Comparison of ENCODE assay signal across 28 cellular contexts in genomic region chr14:104146651-104147345, GRCh38. TPM values are rescaled to one million over a fixed set of nuclear protein-coding genes. Genes with fewer than 3 reads are reported as not detected.
DNase-seq lines count a peak whose midpoint lies in the region; ATAC-seq and TF ChIP-seq lines count a peak whose summit lies in the region.
"Had no signal": no experiment of that assay in that cellular context is flagged by ENCODE, and none has a peak within 500 bp of the region (broad histone marks: within the 10 kb centered on the region; RNA-seq: fewer than 3 reads in every experiment).

No MANE protein-coding gene starts in this region.

- H3K36me3 ChIP-seq in left ventricle myocardium inferior (no peaks in the 10 kb centered on the region), upper lobe of right lung (no peaks in the 10 kb centered on the region)
- H3K36me3 ChIP-seq: ascending aorta, cardiac muscle cell, gastrocnemius medialis had no signal

- TF ChIP-seq CTCF in natural killer cell (IDR thresholded peaks at IDR 0.05) (no peak), left ventricle myocardium inferior (IDR thresholded peaks at IDR 0.05; ENCODE audit: borderline replicate concordance) (no peak), nephron progenitor cell (IDR thresholded peaks at IDR 0.05) (no peak), upper lobe of right lung (IDR thresholded peaks at IDR 0.05) (no peak), endothelial cell (IDR thresholded peaks at IDR 0.05; ENCODE audit: unreplicated experiment) (no peak)

- H3K27ac Mint-ChIP-seq in natural killer cell treated with Interleukin-12 subunit alpha and Interleukin-12 subunit beta and Interleukin-15 and Interleukin-18, amount 100 ng/mL, for 72 hours, result no peak overlapping the region
- no peak overlapping the region for H3K27ac Mint-ChIP-seq in natural killer cell
- no peak overlapping the region for H3K27ac Mint-ChIP-seq in nephron progenitor cell
- no peak overlapping the region for H3K27ac Mint-ChIP-seq in endothelial cell (ENCODE audit: unreplicated experiment)
- H3K27ac Mint-ChIP-seq: activated naive CD8-positive, alpha-beta T cell; activated T-helper 1 cell treated with anti-CD3 and anti-CD28 coated beads, Interleukin-12 subunit alpha, Interleukin-12 subunit beta, Interleukin-2, Interleukin-4 antibody, amounts not matched to agents 30 ng/mL and 10 ng/mL and 1 ng/mL, durations not matched to agents 14 hours and 24 hours and 36 hours; IgD-negative memory B cell; stimulated activated effector memory CD8-positive, alpha-beta T cell treated with anti-CD3 and anti-CD28 coated beads, Interleukin-12 subunit alpha, Interleukin-12 subunit beta, amount 100 ng/mL, for 72 hours had no signal

- no peak for ATAC-seq in natural killer cell treated with Interleukin-12 subunit alpha and Interleukin-12 subunit beta and Interleukin-15 and Interleukin-18, amount 100 ng/mL, for 72 hours
- ATAC-seq in natural killer cell (no peak), upper lobe of right lung (no peak)
- ATAC-seq: gastrocnemius medialis; stimulated activated effector memory CD8-positive, alpha-beta T cell treated with anti-CD3 and anti-CD28 coated beads, Interleukin-12 subunit alpha, Interleukin-12 subunit beta, amount 100 ng/mL, for 72 hours had no signal

- intact Hi-C loops in natural killer cell (cut with micrococcal nuclease) (no loop called here), left ventricle myocardium inferior (cut with micrococcal nuclease) (no loop called here), upper lobe of right lung (cut with DNase I) (no loop called here)

- no peaks in the 10 kb centered on the region for H3K9me3 Mint-ChIP-seq in natural killer cell treated with Interleukin-12 subunit alpha and Interleukin-12 subunit beta and Interleukin-15 and Interleukin-18, amount 100 ng/mL, for 72 hours
- no peaks in the 10 kb centered on the region for H3K9me3 Mint-ChIP-seq in natural killer cell
- no peaks in the 10 kb centered on the region for H3K9me3 Mint-ChIP-seq in nephron progenitor cell
- H3K9me3 Mint-ChIP-seq in endothelial cell (ENCODE audit: unreplicated experiment), result no peaks in the 10 kb centered on the region
- H3K9me3 Mint-ChIP-seq: activated T-helper 1 cell treated with anti-CD3 and anti-CD28 coated beads, Interleukin-12 subunit alpha, Interleukin-12 subunit beta, Interleukin-2, Interleukin-4 antibody, amounts not matched to agents 30 ng/mL and 10 ng/mL and 1 ng/mL, durations not matched to agents 14 hours and 24 hours and 36 hours; IgD-negative memory B cell; stimulated activated effector memory CD8-positive, alpha-beta T cell treated with anti-CD3 and anti-CD28 coated beads, Interleukin-12 subunit alpha, Interleukin-12 subunit beta, amount 100 ng/mL, for 72 hours had no signal

- H3K4me3 ChIP-seq in left ventricle myocardium inferior (no peak overlapping the region), upper lobe of right lung (no peak overlapping the region)
- H3K4me3 ChIP-seq: ascending aorta, cardiac muscle cell, gastrocnemius medialis, lung had no signal

- peak; percentile 60 for DNase-seq in natural killer cell treated with Interleukin-12 subunit alpha and Interleukin-12 subunit beta and Interleukin-15 and Interleukin-18, amount 100 ng/mL, for 72 hours (ENCODE audit: low spot score)
- DNase-seq in natural killer cell (no peak), left ventricle myocardium inferior (peak; percentile 13), nephron progenitor cell (peak; percentile 5), upper lobe of right lung (peak; percentile 57), Kasumi-1 (lab: John Stamatoyannopoulos, UW) (no peak), endothelial cell (ENCODE audit: low spot score) (no peak), germinal center (ENCODE audit: low spot score) (no peak)
- DNase-seq: ACHN; activated CD4-positive, alpha-beta T cell treated with anti-CD3 and anti-CD28 coated beads, Interleukin-2, amount 50 U/mL, for 48 hours; DMS53; gastrocnemius medialis; NCI-H1092; NCI-H187; NCI-H2171 treated with DMSO at 0.1 percent for 48 hours; NCI-H526 treated with DMSO at 0.1 percent for 48 hours; SIG-M5; stimulated activated CD4-positive, alpha-beta T cell treated with anti-CD3 and anti-CD28 coated beads, Interleukin-4, amount 100 ng/mL, for 24 hours; substantia nigra; SW 1271; T1000 had no signal

- H3K9me3 ChIP-seq in left ventricle myocardium inferior (replicated peaks), result no peaks in the 10 kb centered on the region
- H3K9me3 ChIP-seq in upper lobe of right lung, result no peaks in the 10 kb centered on the region
- H3K9me3 ChIP-seq: ascending aorta, gastrocnemius medialis had no signal

- H3K36me3 Mint-ChIP-seq in natural killer cell treated with Interleukin-12 subunit alpha and Interleukin-12 subunit beta and Interleukin-15 and Interleukin-18, amount 100 ng/mL, for 72 hours, result no peaks in the 10 kb centered on the region
- H3K36me3 Mint-ChIP-seq in natural killer cell (no peaks in the 10 kb centered on the region), nephron progenitor cell (ENCODE audit: low read depth) (no peaks in the 10 kb centered on the region), endothelial cell (ENCODE audit: low read depth, unreplicated experiment) (peaks cover 12% of the 10 kb centered on the region)
- H3K36me3 Mint-ChIP-seq: activated naive CD8-positive, alpha-beta T cell; stimulated activated effector memory CD8-positive, alpha-beta T cell treated with anti-CD3 and anti-CD28 coated beads, Interleukin-12 subunit alpha, Interleukin-12 subunit beta, amount 100 ng/mL, for 72 hours had no signal

- H3K27ac ChIP-seq in left ventricle myocardium inferior (replicated peaks), result no peak overlapping the region
- no peak overlapping the region for H3K27ac ChIP-seq in upper lobe of right lung
- H3K27ac ChIP-seq: ascending aorta, gastrocnemius medialis had no signal

- H3K4me1 Mint-ChIP-seq in natural killer cell treated with Interleukin-12 subunit alpha and Interleukin-12 subunit beta and Interleukin-15 and Interleukin-18, amount 100 ng/mL, for 72 hours (ENCODE audit: low read depth in 2 of 2), result no peaks in the 10 kb centered on the region
- H3K4me1 Mint-ChIP-seq in natural killer cell (no peaks in the 10 kb centered on the region), nephron progenitor cell (peaks cover 51% of the 10 kb centered on the region), endothelial cell (ENCODE audit: unreplicated experiment) (peaks cover 25% of the 10 kb centered on the region)
- H3K4me1 Mint-ChIP-seq: IgD-negative memory B cell had no signal

- H3K27me3 ChIP-seq in left ventricle myocardium inferior (ENCODE audit: low read depth) (no peaks in the 10 kb centered on the region), upper lobe of right lung (no peaks in the 10 kb centered on the region)
- H3K27me3 ChIP-seq: ascending aorta, cardiac muscle cell had no signal

- no peaks in the 10 kb centered on the region for H3K27me3 Mint-ChIP-seq in natural killer cell treated with Interleukin-12 subunit alpha and Interleukin-12 subunit beta and Interleukin-15 and Interleukin-18, amount 100 ng/mL, for 72 hours
- H3K27me3 Mint-ChIP-seq in natural killer cell (ENCODE audit: low read depth in 2 of 2) (no peaks in the 10 kb centered on the region), nephron progenitor cell (ENCODE audit: low read depth, poor library complexity) (peaks cover 15% of the 10 kb centered on the region), endothelial cell (ENCODE audit: unreplicated experiment) (peaks cover 15% of the 10 kb centered on the region)
- H3K27me3 Mint-ChIP-seq: activated naive CD8-positive, alpha-beta T cell had no signal

- H3K4me1 ChIP-seq in left ventricle myocardium inferior (peaks cover 64% of the 10 kb centered on the region), upper lobe of right lung (peaks cover 9% of the 10 kb centered on the region)
- H3K4me1 ChIP-seq: ascending aorta, gastrocnemius medialis had no signal

- no peak overlapping the region for H3K4me3 Mint-ChIP-seq in natural killer cell treated with Interleukin-12 subunit alpha and Interleukin-12 subunit beta and Interleukin-15 and Interleukin-18, amount 100 ng/mL, for 72 hours
- H3K4me3 Mint-ChIP-seq in natural killer cell (no peak overlapping the region), nephron progenitor cell (no peak overlapping the region), endothelial cell (ENCODE audit: unreplicated experiment) (no peak overlapping the region)
- H3K4me3 Mint-ChIP-seq: activated naive CD8-positive, alpha-beta T cell; activated T-helper 1 cell treated with anti-CD3 and anti-CD28 coated beads, Interleukin-12 subunit alpha, Interleukin-12 subunit beta, Interleukin-2, Interleukin-4 antibody, amounts not matched to agents 30 ng/mL and 10 ng/mL and 1 ng/mL, durations not matched to agents 14 hours and 24 hours and 36 hours; IgD-negative memory B cell; stimulated activated effector memory CD8-positive, alpha-beta T cell treated with anti-CD3 and anti-CD28 coated beads, Interleukin-12 subunit alpha, Interleukin-12 subunit beta, amount 100 ng/mL, for 72 hours had no signal

RNA-seq across cellular contexts. Expression of gene KIF26A, which starts 8.4 kb away (rescaled TPM):
- not detected for total RNA-seq in natural killer cell treated with Interleukin-12 subunit alpha and Interleukin-12 subunit beta and Interleukin-15 and Interleukin-18, amount 100 ng/mL, for 72 hours
- total RNA-seq in natural killer cell (not detected), left ventricle myocardium inferior (6.5 TPM), upper lobe of right lung (5.9 TPM), endothelial cell (ENCODE audit: unreplicated experiment) (96.9 TPM)

Comparison
In these comparisons a context has a peak if more than half of its experiments do, and no peak if none do; other contexts are left out.
1. DNase-seq: peak in natural killer cell treated with Interleukin-12 subunit alpha and Interleukin-12 subunit beta and Interleukin-15 and Interleukin-18, amount 100 ng/mL, for 72 hours (single experiment), left ventricle myocardium inferior (single experiment), nephron progenitor cell (single experiment) and upper lobe of right lung (single experiment); none in natural killer cell (single experiment), Kasumi-1 (0 of 2), endothelial cell (single experiment) and germinal center (single experiment).
2. RNA of gene KIF26A, which starts 8.4 kb away (total RNA-seq): 96.9 TPM in endothelial cell (single experiment); 6.5 TPM in left ventricle myocardium inferior (single experiment), 5.9 TPM in upper lobe of right lung (single experiment), not detected in natural killer cell and not detected in natural killer cell treated with Interleukin-12 subunit alpha and Interleukin-12 subunit beta and Interleukin-15 and Interleukin-18, amount 100 ng/mL, for 72 hours; every median in the first group is over 10 times any median in the second.